In the genomic region with DNA sequence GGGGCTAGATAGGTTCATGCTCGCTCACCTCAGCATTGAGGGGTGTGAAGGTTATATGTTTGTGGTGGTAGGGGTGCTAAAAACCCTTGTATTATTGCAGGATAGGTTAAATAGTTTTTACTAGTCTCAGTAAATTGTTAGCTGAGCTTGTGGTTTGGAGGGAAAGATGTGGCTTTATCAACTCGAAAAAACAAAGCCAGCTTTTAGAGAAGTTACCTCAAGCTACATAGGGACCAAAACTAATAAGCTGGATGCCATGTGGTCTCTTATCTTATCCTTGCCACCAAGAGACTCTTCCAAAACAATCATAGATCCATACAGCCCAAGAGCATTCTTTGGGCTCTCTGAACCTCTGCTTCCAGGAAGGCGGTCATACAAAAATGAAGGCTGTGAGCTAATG, we compare ENCODE assay signal across 11 cellular contexts. TPM values are rescaled to one million over a fixed set of nuclear protein-coding genes. Genes with fewer than 3 reads are reported as not detected.
DNase-seq lines count a peak whose midpoint lies in the region; ATAC-seq, FAIRE-seq and TF ChIP-seq lines count a peak whose summit lies in the region.
"Had no signal": no experiment of that assay in that cellular context is flagged by ENCODE, and none has a peak within 500 bp of the region (broad histone marks: within the 10 kb centered on the region; RNA-seq: fewer than 3 reads in every experiment).

No MANE protein-coding gene starts in this region.

- WGBS in GM12878 (ENCODE audit: insufficient coverage, insufficient replicate concordance, low lambda C conversion rate, missing lambda C conversion rate) = 14% methylated on average over 3 of the region's 3 CpGs

- H3K4me2 ChIP-seq in Karpas-422 (ENCODE audit: low read depth, low read length, poor library complexity, severe bottlenecking) = peak overlapping the region; percentile 68
- H3K4me2 ChIP-seq in GM12878 (ENCODE audit: control insufficient read depth, insufficient read depth) = peak overlapping the region; percentile 36

- SMC1A ChIA-PET in GM12878 (lab: Charles Lee; ENCODE audit: uncharacterized antibody, unreplicated experiment) = interaction anchor here (0.8 to 6.0 kb wide), 11 partner anchors 8 to 320 kb away, joined by 3 to 49 read pairs (median 4); partner anchors contain the start of gene MSN

- no peak for TF ChIP-seq RAD21 in GM12878 (IDR thresholded peaks at IDR 0.05; ENCODE audit: insufficient read depth, low read depth, low read length)

- TF ChIP-seq POLR2A in GM12878 (IDR thresholded peaks at IDR 0.05; ENCODE audit: low read depth, low read length) = no peak

- intact Hi-C loops in CD4-positive, alpha-beta T cell (cut with DNase I, micrococcal nuclease) = loop anchor here (2.0 to 10.0 kb wide), 3 partner anchors 22 to 318 kb away; no protein-coding TSS in a partner anchor
- intact Hi-C loops in GM12878 (cut with micrococcal nuclease; ENCODE audit: unreplicated experiment) = loop anchor here (5.0 kb wide), 1 partner anchor 316 kb away; no protein-coding TSS in a partner anchor

- H2AFZ ChIP-seq in Karpas-422 (ENCODE audit: low read length) (no peak overlapping the region), GM12878 (ENCODE audit: control insufficient read depth, low read depth, low read length) (no peak overlapping the region)

- peak overlapping the region; percentile 70 for H3K27ac ChIP-seq in CD4-positive, alpha-beta T cell (ENCODE audit: low read depth, low read length)
- H3K27ac ChIP-seq in Karpas-422 (ENCODE audit: low read length) = peak overlapping the region; percentile 100
- peak overlapping the region; percentile 87 for H3K27ac ChIP-seq in GM12878 (ENCODE audit: control insufficient read depth, insufficient read depth)
- H3K27ac ChIP-seq: VCaP had no signal

- H3K27me3 ChIP-seq in CD4-positive, alpha-beta T cell (ENCODE audit: control insufficient read depth, insufficient read depth, low read length) = no peaks in the 10 kb centered on the region
- no peaks in the 10 kb centered on the region for H3K27me3 ChIP-seq in Karpas-422 (ENCODE audit: low read length)
- H3K27me3 ChIP-seq in GM12878 (replicated peaks in 1 of 2; ENCODE audit: control insufficient read depth in 2 of 2, insufficient read depth in 2 of 2, low read length in 1 of 2) = no peaks in the 10 kb centered on the region

- TF ChIP-seq CTCF in CD4-positive, alpha-beta T cell (IDR thresholded peaks at IDR 0.05) = no peak
- TF ChIP-seq CTCF in GM12878 (IDR thresholded peaks at IDR 0.05 in 2 of 3, conservative IDR thresholded peaks at IDR 0.05 in 1 of 3; ENCODE audit: control insufficient read depth in 2 of 3, extremely low read depth in 1 of 3, insufficient read depth in 1 of 3, low read depth in 3 of 3, low read length in 3 of 3) = no peak
- TF ChIP-seq CTCF in nephron (IDR thresholded peaks at IDR 0.05; ENCODE audit: unreplicated experiment in 3 of 3) = no peak

- DNase-seq in CD4-positive, alpha-beta T cell = no peak
- no peak for DNase-seq in Karpas-422
- DNase-seq in GM12878 (ENCODE audit: low read depth, low spot score) = no peak
- no peak for DNase-seq in inferior parietal cortex (ENCODE audit: extremely low spot score)
- DNase-seq in NCI-H2029 treated with DMSO at 0.1 percent for 48 hours (lab: John Stamatoyannopoulos, UW) = no peak
- DNase-seq: NCI-H2171 had no signal

- FAIRE-seq in GM12878 (lab: Jason Lieb, UNC) = no peak
- FAIRE-seq: islet of Langerhans had no signal

- peaks cover 93% of the 10 kb centered on the region for H3K4me1 Mint-ChIP-seq in CD4-positive, alpha-beta T cell (ENCODE audit: low read depth)
- H3K4me1 Mint-ChIP-seq in nephron = peaks cover 15% of the 10 kb centered on the region

- no peak for ATAC-seq in CD4-positive, alpha-beta T cell (ENCODE audit: poor library complexity)
- no peak for ATAC-seq in GM12878
- ATAC-seq in activated CD4-positive, CD25-positive, alpha-beta regulatory T cell treated with anti-CD3 and anti-CD28 coated beads, Interleukin-2, amount 50 U/mL, for 24 hours = no peak
- ATAC-seq in GM21717 (IDR thresholded peaks at IDR 0.05; ENCODE audit: unreplicated experiment) = no peak

- H3K4me1 ChIP-seq in Karpas-422 (ENCODE audit: low read length) (peaks cover 100% of the 10 kb centered on the region), GM12878 (ENCODE audit: control insufficient read depth, insufficient read depth, low read length) (peaks cover 60% of the 10 kb centered on the region)

- POLR2A ChIA-PET in CD4-positive, alpha-beta T cell (lab: Charles Lee) = interaction anchor here (2.9 to 4.1 kb wide), 4 partner anchors 22 to 100 kb away, joined by 11 to 25 read pairs (median 16); partner anchors contain the start of gene MSN
- POLR2A ChIA-PET in GM12878 (lab: Charles Lee) = interaction anchor here (0.6 to 2.6 kb wide), 6 partner anchors 10 to 33 kb away, joined by 3 to 20 read pairs (median 4); no protein-coding TSS in a partner anchor

- H3K27me3 Mint-ChIP-seq in CD4-positive, alpha-beta T cell = no peaks in the 10 kb centered on the region
- H3K27me3 Mint-ChIP-seq in nephron (ENCODE audit: low read depth) = peaks cover 3% of the 10 kb centered on the region

- H3K9me3 ChIP-seq in CD4-positive, alpha-beta T cell (ENCODE audit: control insufficient read depth, low read length) = no peaks in the 10 kb centered on the region
- H3K9me3 ChIP-seq in Karpas-422 (ENCODE audit: low read length) = no peaks in the 10 kb centered on the region
- no peaks in the 10 kb centered on the region for H3K9me3 ChIP-seq in GM12878 (replicated peaks; ENCODE audit: control insufficient read depth, insufficient read depth, low read length)

- TF ChIP-seq EP300 in GM12878 (IDR thresholded peaks at IDR 0.05; ENCODE audit: borderline replicate concordance in 1 of 2, control insufficient read depth in 1 of 2, low read depth in 2 of 2, low read length in 2 of 2) = no peak

- H3K79me2 ChIP-seq in Karpas-422 (ENCODE audit: low read length) (peaks cover 74% of the 10 kb centered on the region), GM12878 (ENCODE audit: control insufficient read depth, insufficient read depth, low read length) (peaks cover 76% of the 10 kb centered on the region)

- no peaks in the 10 kb centered on the region for H4K20me1 ChIP-seq in Karpas-422 (ENCODE audit: insufficient read depth, low read depth, low read length)
- no peaks in the 10 kb centered on the region for H4K20me1 ChIP-seq in GM12878 (ENCODE audit: control insufficient read depth, insufficient read depth)

- RAD21 ChIA-PET in GM12878 (lab: Charles Lee; ENCODE audit: unreplicated experiment) = interaction anchor here (1.2 to 10.2 kb wide), 6 partner anchors 9 to 100 kb away, joined by 3 to 119 read pairs (median 26); no protein-coding TSS in a partner anchor

- H3K9me2 ChIP-seq in Karpas-422 (replicated peaks; ENCODE audit: insufficient read depth, low read length) = no peaks in the 10 kb centered on the region

- BruUV-seq in GM12878 (replicated peaks; lab: Mats Ljungman, UMichigan) = no TSS peak

- in situ Hi-C loops in GM12878 (cut with MboI) = no loop called here

- CTCF ChIA-PET in CD4-positive, alpha-beta T cell (lab: Charles Lee) = no interaction called here
- CTCF ChIA-PET in GM12878 (lab: Yijun Ruan, JAX) = interaction anchor here (2.9 to 3.4 kb wide), 2 partner anchors 9 to 25 kb away, joined by 25 to 26 read pairs; no protein-coding TSS in a partner anchor

- peak overlapping the region; percentile 94 for H3K27ac Mint-ChIP-seq in CD4-positive, alpha-beta T cell
- peak overlapping the region in 2 of 3 experiments; percentile 1 to 6 for H3K27ac Mint-ChIP-seq in nephron

- H3K4me3 ChIP-seq in Karpas-422 (ENCODE audit: low read length) (peak overlapping the region; percentile 38; the same call in 1 of the 2 replicates), GM12878 (no peak overlapping the region; the same call in 1 of the 2 replicates)

- H3K9me3 Mint-ChIP-seq in CD4-positive, alpha-beta T cell = no peaks in the 10 kb centered on the region
- H3K9me3 Mint-ChIP-seq in nephron = peaks cover 11% of the 10 kb centered on the region

- peak overlapping the region; percentile 68 for H3K9ac ChIP-seq in Karpas-422 (ENCODE audit: low read length)
- peak overlapping the region; percentile 60; the same call in 1 of the 2 replicates for H3K9ac ChIP-seq in GM12878 (ENCODE audit: control insufficient read depth, insufficient read depth, low read length)

- H3K36me3 ChIP-seq in Karpas-422 (ENCODE audit: insufficient read depth, low read length) (no peaks in the 10 kb centered on the region), GM12878 (ENCODE audit: control insufficient read depth in 2 of 2, insufficient read depth in 2 of 2, low read length in 1 of 2) (peaks cover 0 to 4% of the 10 kb centered on the region in 2 experiments; a peak in 3 of 4 replicates)

- peak overlapping the region; percentile 44 for H3K4me3 Mint-ChIP-seq in CD4-positive, alpha-beta T cell
- H3K4me3 Mint-ChIP-seq in nephron = no peak overlapping the region

- peaks cover 38% of the 10 kb centered on the region for H3K36me3 Mint-ChIP-seq in CD4-positive, alpha-beta T cell (ENCODE audit: low read depth)
- H3K36me3 Mint-ChIP-seq in nephron (ENCODE audit: low read depth) = no peaks in the 10 kb centered on the region

TF ChIP-seq in GM12878, 131 proteins besides CTCF, POLR2A, EP300 and RAD21 (continues in another document):
- TF ChIP-seq ZNF24 (IDR thresholded peaks at IDR 0.05) (0 out of 2 replicates have a peak, but pooled peaks have one; percentile 62), ZNF622 (IDR thresholded peaks at IDR 0.05) (no peak), TBL1XR1 (IDR thresholded peaks at IDR 0.05; ENCODE audit: low read depth, low read length) (no peak), EZH2 (IDR thresholded peaks at IDR 0.05; ENCODE audit: borderline replicate concordance, control insufficient read depth, low read depth, low read length) (no peak)

RNA-seq across cellular contexts. Expression of gene MSN, which starts 29.2 kb away (rescaled TPM):
- 100 to 1,000 TPM; 268 to 273 TPM for total RNA-seq in CD4-positive, alpha-beta T cell
- total RNA-seq in Karpas-422 (2014; rRNA removed; shearing (Covaris generic); ENCODE audit: low replicate concordance) = 255 and 361 TPM in 2 replicates
- 67.4 and 69.4 TPM in 2 replicates for total RNA-seq in GM12878 (2013; cell fraction: nucleolus; rRNA removed)
- total RNA-seq in GM12878 (2014; rRNA removed) (279 and 294 TPM in 2 replicates), GM12878 (2014; rRNA removed; fragmentation: Illumina TruSeq; extraction: Trizol) (206 and 211 TPM in 2 replicates), GM12878 (2021) (315 and 317 TPM in 2 replicates)
- 183 TPM for polyA plus RNA-seq in GM12878 (2011; ENCODE audit: low read depth)
- polyA plus RNA-seq in GM12878 (2011; rRNA removed) (202 and 343 TPM in 2 replicates), GM12878 (2014; fragmentation: Illumina TruSeq; extraction: Trizol) (432 and 447 TPM in 2 replicates), GM12878 (2014; fragmentation: Nextera tagmentation; extraction: Ambion mirVana) (100 to 1,000 TPM in 1 of 2 experiments, 10 to 100 TPM in 1; 93.8 to 104 TPM), GM12878 (2014; rRNA removed) (232 and 241 TPM in 2 replicates), GM12878 (2016; fragmentation: Nextera tagmentation; extraction: Ambion mirVana) (100 to 1,000 TPM; 267 to 272 TPM)
- polyA plus RNA-seq in GM12878 (2011; cell fraction: cytosol; rRNA removed) = 285 and 339 TPM in 2 replicates
- polyA plus RNA-seq in GM12878 (2011; cell fraction: nucleus; rRNA removed) = 202 and 358 TPM in 2 replicates
- 215 and 225 TPM in 2 replicates for polyA plus RNA-seq in GM12878 (2012)
- 303 and 349 TPM in 2 replicates for polyA minus RNA-seq in GM12878 (2011; rRNA and poly(A)+ RNA removed)
- polyA minus RNA-seq in GM12878 (2011; cell fraction: cytosol; rRNA and poly(A)+ RNA removed) = 122 and 136 TPM in 2 replicates
- polyA minus RNA-seq in GM12878 (2011; cell fraction: nucleus; rRNA and poly(A)+ RNA removed) = 53.2 and 119 TPM in 2 replicates
